1 cellular context compared by ENCODE assay signal in the genomic region with DNA sequence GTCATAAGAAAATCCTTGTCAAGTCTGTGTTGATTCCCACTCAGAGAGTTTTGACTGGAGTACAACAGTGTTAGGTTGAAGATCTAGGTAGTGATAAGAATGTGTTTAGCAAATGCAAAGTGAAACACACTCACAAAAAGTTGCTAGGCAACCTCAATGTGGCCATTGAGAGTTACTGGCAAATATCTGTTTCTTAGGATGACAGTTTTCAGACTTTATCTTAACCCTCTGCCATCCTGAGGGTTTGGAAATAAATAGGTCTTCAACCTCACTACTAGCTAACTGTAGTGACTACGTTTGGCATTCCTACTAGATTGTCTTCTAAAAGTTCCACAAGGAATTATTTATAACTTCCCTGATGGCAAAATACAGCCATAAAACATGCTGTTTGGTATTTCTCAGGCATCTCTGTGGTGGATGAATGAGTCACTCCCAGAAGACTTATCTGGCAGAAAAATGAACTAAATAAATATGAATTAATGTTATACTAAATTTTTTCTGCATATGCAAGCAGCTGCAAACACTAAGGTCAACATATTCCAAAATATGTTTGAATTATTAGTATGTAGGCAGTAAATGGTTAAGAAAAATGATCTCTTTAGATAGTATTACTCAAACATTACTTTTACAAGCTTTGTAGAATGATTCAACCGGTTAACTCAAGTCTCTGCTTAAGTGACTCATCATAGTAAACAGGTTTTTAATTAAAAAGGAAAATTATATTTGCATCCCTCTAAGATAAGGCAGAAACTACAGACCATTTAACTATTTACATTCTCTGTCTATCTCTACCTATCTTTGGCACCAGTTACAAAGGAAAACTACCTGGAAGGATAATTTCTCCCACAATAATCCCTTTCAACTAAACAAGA.
A peak's percentile ranks its signal among the peaks of the same experiment; 100 is the strongest.
TF ChIP-seq lines count a peak whose summit lies in the region.

No MANE protein-coding gene starts in this region.

TF ChIP-seq in HEK293, 187 proteins besides CTCF, POLR2A, EP300 and RAD21 (continued from another document and continues in another):
- TF ChIP-seq GLIS1 (tag by site-specific recombination; IDR thresholded peaks at IDR 0.05) = no peak
- TF ChIP-seq ZNF404 (tag by site-specific recombination; IDR thresholded peaks at IDR 0.05) = no peak
- TF ChIP-seq, protein P1, sequence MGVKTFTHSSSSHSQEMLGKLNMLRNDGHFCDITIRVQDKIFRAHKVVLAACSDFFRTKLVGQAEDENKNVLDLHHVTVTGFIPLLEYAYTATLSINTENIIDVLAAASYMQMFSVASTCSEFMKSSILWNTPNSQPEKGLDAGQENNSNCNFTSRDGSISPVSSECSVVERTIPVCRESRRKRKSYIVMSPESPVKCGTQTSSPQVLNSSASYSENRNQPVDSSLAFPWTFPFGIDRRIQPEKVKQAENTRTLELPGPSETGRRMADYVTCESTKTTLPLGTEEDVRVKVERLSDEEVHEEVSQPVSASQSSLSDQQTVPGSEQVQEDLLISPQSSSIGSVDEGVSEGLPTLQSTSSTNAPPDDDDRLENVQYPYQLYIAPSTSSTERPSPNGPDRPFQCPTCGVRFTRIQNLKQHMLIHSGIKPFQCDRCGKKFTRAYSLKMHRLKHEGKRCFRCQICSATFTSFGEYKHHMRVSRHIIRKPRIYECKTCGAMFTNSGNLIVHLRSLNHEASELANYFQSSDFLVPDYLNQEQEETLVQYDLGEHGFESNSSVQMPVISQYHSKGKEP (tag by site-specific recombination; IDR thresholded peaks at IDR 0.05) = no peak
- TF ChIP-seq ZNF837 (tag by site-specific recombination; IDR thresholded peaks at IDR 0.05) = no peak
- no peak for TF ChIP-seq ZNF10 (tag by site-specific recombination; IDR thresholded peaks at IDR 0.05)
- TF ChIP-seq ZNF221 (tag by site-specific recombination; IDR thresholded peaks at IDR 0.05; ENCODE audit: borderline replicate concordance) = no peak
- no peak for TF ChIP-seq ZNF558 (tag by site-specific recombination; IDR thresholded peaks at IDR 0.05)
- TF ChIP-seq, protein P2, sequence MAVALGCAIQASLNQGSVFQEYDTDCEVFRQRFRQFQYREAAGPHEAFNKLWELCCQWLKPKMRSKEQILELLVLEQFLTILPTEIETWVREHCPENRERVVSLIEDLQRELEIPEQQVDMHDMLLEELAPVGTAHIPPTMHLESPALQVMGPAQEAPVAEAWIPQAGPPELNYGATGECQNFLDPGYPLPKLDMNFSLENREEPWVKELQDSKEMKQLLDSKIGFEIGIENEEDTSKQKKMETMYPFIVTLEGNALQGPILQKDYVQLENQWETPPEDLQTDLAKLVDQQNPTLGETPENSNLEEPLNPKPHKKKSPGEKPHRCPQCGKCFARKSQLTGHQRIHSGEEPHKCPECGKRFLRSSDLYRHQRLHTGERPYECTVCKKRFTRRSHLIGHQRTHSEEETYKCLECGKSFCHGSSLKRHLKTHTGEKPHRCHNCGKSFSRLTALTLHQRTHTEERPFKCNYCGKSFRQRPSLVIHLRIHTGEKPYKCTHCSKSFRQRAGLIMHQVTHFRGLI (tag by site-specific recombination; IDR thresholded peaks at IDR 0.05) = no peak
- no peak for TF ChIP-seq ZNF157 (tag by site-specific recombination; IDR thresholded peaks at IDR 0.05)
- TF ChIP-seq, protein P3, sequence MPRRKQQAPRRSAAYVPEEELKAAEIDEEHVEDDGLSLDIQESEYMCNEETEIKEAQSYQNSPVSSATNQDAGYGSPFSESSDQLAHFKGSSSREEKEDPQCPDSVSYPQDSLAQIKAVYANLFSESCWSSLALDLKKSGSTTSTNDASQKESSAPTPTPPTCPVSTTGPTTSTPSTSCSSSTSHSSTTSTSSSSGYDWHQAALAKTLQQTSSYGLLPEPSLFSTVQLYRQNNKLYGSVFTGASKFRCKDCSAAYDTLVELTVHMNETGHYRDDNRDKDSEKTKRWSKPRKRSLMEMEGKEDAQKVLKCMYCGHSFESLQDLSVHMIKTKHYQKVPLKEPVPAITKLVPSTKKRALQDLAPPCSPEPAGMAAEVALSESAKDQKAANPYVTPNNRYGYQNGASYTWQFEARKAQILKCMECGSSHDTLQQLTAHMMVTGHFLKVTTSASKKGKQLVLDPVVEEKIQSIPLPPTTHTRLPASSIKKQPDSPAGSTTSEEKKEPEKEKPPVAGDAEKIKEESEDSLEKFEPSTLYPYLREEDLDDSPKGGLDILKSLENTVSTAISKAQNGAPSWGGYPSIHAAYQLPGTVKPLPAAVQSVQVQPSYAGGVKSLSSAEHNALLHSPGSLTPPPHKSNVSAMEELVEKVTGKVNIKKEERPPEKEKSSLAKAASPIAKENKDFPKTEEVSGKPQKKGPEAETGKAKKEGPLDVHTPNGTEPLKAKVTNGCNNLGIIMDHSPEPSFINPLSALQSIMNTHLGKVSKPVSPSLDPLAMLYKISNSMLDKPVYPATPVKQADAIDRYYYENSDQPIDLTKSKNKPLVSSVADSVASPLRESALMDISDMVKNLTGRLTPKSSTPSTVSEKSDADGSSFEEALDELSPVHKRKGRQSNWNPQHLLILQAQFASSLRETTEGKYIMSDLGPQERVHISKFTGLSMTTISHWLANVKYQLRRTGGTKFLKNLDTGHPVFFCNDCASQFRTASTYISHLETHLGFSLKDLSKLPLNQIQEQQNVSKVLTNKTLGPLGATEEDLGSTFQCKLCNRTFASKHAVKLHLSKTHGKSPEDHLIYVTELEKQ (tag by site-specific recombination; IDR thresholded peaks at IDR 0.05; ENCODE audit: borderline replicate concordance) = peak; percentile 16; the same call in 1 of the 2 replicates
- TF ChIP-seq MZF1 (tag by site-specific recombination; IDR thresholded peaks at IDR 0.05; ENCODE audit: borderline replicate concordance) = no peak
- TF ChIP-seq ZNF843 (tag by site-specific recombination; IDR thresholded peaks at IDR 0.05) = peak; percentile 60; the same call in 1 of the 2 replicates
- no peak for TF ChIP-seq ZNF132 (tag by site-specific recombination; IDR thresholded peaks at IDR 0.05; ENCODE audit: borderline replicate concordance)
- TF ChIP-seq ZNF624 (tag by site-specific recombination; IDR thresholded peaks at IDR 0.05) = no peak
- TF ChIP-seq ZNF350 (tag by site-specific recombination; IDR thresholded peaks at IDR 0.05) = no peak
- no peak for TF ChIP-seq ZNF76 (tag by site-specific recombination; IDR thresholded peaks at IDR 0.05; ENCODE audit: borderline replicate concordance, low read depth)
- TF ChIP-seq, protein P4, sequence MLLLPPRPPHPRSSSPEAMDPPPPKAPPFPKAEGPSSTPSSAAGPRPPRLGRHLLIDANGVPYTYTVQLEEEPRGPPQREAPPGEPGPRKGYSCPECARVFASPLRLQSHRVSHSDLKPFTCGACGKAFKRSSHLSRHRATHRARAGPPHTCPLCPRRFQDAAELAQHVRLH (tag by site-specific recombination; IDR thresholded peaks at IDR 0.05) = no peak
- TF ChIP-seq MYNN (tag by site-specific recombination; IDR thresholded peaks at IDR 0.05; ENCODE audit: borderline replicate concordance) = no peak
- TF ChIP-seq ZBTB48 (tag by site-specific recombination; IDR thresholded peaks at IDR 0.05) = no peak
- TF ChIP-seq, protein P5, sequence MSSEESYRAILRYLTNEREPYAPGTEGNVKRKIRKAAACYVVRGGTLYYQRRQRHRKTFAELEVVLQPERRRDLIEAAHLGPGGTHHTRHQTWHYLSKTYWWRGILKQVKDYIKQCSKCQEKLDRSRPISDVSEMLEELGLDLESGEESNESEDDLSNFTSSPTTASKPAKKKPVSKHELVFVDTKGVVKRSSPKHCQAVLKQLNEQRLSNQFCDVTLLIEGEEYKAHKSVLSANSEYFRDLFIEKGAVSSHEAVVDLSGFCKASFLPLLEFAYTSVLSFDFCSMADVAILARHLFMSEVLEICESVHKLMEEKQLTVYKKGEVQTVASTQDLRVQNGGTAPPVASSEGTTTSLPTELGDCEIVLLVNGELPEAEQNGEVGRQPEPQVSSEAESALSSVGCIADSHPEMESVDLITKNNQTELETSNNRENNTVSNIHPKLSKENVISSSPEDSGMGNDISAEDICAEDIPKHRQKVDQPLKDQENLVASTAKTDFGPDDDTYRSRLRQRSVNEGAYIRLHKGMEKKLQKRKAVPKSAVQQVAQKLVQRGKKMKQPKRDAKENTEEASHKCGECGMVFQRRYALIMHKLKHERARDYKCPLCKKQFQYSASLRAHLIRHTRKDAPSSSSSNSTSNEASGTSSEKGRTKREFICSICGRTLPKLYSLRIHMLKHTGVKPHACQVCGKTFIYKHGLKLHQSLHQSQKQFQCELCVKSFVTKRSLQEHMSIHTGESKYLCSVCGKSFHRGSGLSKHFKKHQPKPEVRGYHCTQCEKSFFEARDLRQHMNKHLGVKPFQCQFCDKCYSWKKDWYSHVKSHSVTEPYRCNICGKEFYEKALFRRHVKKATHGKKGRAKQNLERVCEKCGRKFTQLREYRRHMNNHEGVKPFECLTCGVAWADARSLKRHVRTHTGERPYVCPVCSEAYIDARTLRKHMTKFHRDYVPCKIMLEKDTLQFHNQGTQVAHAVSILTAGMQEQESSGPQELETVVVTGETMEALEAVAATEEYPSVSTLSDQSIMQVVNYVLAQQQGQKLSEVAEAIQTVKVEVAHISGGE (tag by site-specific recombination; conservative IDR thresholded peaks at IDR 0.05; ENCODE audit: low read depth) = no peak
- TF ChIP-seq, protein P6, sequence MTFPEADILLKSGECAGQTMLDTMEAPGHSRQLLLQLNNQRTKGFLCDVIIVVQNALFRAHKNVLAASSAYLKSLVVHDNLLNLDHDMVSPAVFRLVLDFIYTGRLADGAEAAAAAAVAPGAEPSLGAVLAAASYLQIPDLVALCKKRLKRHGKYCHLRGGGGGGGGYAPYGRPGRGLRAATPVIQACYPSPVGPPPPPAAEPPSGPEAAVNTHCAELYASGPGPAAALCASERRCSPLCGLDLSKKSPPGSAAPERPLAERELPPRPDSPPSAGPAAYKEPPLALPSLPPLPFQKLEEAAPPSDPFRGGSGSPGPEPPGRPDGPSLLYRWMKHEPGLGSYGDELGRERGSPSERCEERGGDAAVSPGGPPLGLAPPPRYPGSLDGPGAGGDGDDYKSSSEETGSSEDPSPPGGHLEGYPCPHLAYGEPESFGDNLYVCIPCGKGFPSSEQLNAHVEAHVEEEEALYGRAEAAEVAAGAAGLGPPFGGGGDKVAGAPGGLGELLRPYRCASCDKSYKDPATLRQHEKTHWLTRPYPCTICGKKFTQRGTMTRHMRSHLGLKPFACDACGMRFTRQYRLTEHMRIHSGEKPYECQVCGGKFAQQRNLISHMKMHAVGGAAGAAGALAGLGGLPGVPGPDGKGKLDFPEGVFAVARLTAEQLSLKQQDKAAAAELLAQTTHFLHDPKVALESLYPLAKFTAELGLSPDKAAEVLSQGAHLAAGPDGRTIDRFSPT (tag by site-specific recombination; IDR thresholded peaks at IDR 0.05) = peak; percentile 39; the same call in 1 of the 2 replicates
- TF ChIP-seq, protein P7, sequence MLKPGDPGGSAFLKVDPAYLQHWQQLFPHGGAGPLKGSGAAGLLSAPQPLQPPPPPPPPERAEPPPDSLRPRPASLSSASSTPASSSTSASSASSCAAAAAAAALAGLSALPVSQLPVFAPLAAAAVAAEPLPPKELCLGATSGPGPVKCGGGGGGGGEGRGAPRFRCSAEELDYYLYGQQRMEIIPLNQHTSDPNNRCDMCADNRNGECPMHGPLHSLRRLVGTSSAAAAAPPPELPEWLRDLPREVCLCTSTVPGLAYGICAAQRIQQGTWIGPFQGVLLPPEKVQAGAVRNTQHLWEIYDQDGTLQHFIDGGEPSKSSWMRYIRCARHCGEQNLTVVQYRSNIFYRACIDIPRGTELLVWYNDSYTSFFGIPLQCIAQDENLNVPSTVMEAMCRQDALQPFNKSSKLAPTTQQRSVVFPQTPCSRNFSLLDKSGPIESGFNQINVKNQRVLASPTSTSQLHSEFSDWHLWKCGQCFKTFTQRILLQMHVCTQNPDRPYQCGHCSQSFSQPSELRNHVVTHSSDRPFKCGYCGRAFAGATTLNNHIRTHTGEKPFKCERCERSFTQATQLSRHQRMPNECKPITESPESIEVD (tag by site-specific recombination; IDR thresholded peaks at IDR 0.05) = peak; percentile 79
- no peak for TF ChIP-seq ZNF623 (tag by site-specific recombination; IDR thresholded peaks at IDR 0.05)
- TF ChIP-seq, protein P8, sequence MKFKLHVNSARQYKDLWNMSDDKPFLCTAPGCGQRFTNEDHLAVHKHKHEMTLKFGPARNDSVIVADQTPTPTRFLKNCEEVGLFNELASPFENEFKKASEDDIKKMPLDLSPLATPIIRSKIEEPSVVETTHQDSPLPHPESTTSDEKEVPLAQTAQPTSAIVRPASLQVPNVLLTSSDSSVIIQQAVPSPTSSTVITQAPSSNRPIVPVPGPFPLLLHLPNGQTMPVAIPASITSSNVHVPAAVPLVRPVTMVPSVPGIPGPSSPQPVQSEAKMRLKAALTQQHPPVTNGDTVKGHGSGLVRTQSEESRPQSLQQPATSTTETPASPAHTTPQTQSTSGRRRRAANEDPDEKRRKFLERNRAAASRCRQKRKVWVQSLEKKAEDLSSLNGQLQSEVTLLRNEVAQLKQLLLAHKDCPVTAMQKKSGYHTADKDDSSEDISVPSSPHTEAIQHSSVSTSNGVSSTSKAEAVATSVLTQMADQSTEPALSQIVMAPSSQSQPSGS (tag by site-specific recombination; IDR thresholded peaks at IDR 0.05; ENCODE audit: low read depth) = no peak
- TF ChIP-seq ZNF138 (tag by site-specific recombination; IDR thresholded peaks at IDR 0.05; ENCODE audit: borderline replicate concordance) = no peak
- TF ChIP-seq ZBTB1 (tag by site-specific recombination; IDR thresholded peaks at IDR 0.05) = no peak
- TF ChIP-seq TCF7L2 (IDR thresholded peaks at IDR 0.05; ENCODE audit: borderline replicate concordance, low read depth, low read length) = no peak
- TF ChIP-seq ZNF202 (tag by site-specific recombination; IDR thresholded peaks at IDR 0.05; ENCODE audit: borderline replicate concordance) = no peak
- no peak for TF ChIP-seq RBAK (tag by site-specific recombination; IDR thresholded peaks at IDR 0.05)
- TF ChIP-seq ZNF324 (tag by site-specific recombination; IDR thresholded peaks at IDR 0.05) = no peak
- no peak; the same call in 1 of the 2 replicates for TF ChIP-seq ZNF391 (tag by site-specific recombination; IDR thresholded peaks at IDR 0.05; ENCODE audit: borderline replicate concordance, low read depth)
- no peak for TF ChIP-seq ZNF571 (tag by site-specific recombination; IDR thresholded peaks at IDR 0.05)
- TF ChIP-seq ZNF473 (tag by site-specific recombination; IDR thresholded peaks at IDR 0.05) = no peak
- TF ChIP-seq KLF10 (tag by site-specific recombination; IDR thresholded peaks at IDR 0.05) = no peak
- TF ChIP-seq MEIS1 (CRISPR knock-in tag; IDR thresholded peaks at IDR 0.05; ENCODE audit: borderline replicate concordance) = no peak
- TF ChIP-seq, protein P9, sequence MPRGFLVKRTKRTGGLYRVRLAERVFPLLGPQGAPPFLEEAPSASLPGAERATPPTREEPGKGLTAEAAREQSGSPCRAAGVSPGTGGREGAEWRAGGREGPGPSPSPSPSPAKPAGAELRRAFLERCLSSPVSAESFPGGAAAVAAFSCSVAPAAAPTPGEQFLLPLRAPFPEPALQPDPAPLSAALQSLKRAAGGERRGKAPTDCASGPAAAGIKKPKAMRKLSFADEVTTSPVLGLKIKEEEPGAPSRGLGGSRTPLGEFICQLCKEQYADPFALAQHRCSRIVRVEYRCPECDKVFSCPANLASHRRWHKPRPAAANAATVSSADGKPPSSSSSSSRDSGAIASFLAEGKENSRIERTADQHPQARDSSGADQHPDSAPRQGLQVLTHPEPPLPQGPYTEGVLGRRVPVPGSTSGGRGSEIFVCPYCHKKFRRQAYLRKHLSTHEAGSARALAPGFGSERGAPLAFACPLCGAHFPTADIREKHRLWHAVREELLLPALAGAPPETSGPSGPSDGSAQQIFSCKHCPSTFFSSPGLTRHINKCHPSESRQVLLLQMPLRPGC (tag by site-specific recombination; IDR thresholded peaks at IDR 0.05) = 0 out of 2 replicates have a peak, but pooled peaks have one; percentile 45
- TF ChIP-seq EGR2 (tag by site-specific recombination; IDR thresholded peaks at IDR 0.05; ENCODE audit: low read depth) = no peak
- no peak for TF ChIP-seq OVOL3 (tag by site-specific recombination; IDR thresholded peaks at IDR 0.05)
- no peak; the same call in 1 of the 2 replicates for TF ChIP-seq ZNF335 (tag by site-specific recombination; conservative IDR thresholded peaks at IDR 0.05)
- peak; percentile 21; the same call in 1 of the 2 replicates for TF ChIP-seq SP3 (tag by site-specific recombination; IDR thresholded peaks at IDR 0.05)
- TF ChIP-seq REPIN1 (tag by site-specific recombination; IDR thresholded peaks at IDR 0.05; ENCODE audit: low read depth) = no peak
